In genomic region chr12:71664411-71665108, GRCh38 we compare ENCODE assay signal across 8 cellular contexts. TPM values are rescaled to one million over a fixed set of nuclear protein-coding genes. Genes with fewer than 3 reads are reported as not detected.
DNase-seq lines count a peak whose midpoint lies in the region; ATAC-seq, FAIRE-seq and TF ChIP-seq lines count a peak whose summit lies in the region.

No MANE protein-coding gene starts in this region.

- ATAC-seq in GM18907 (IDR thresholded peaks at IDR 0.05; ENCODE audit: unreplicated experiment) (peak; percentile 25), HG03460 (IDR thresholded peaks at IDR 0.05; ENCODE audit: unreplicated experiment) (peak; percentile 8)

- CTCF ChIA-PET in BJ (lab: Yijun Ruan, JAX), result interaction anchor here (0.9 to 2.3 kb wide), 4 partner anchors 13 to 28 kb away, joined by 5 to 7 read pairs (median 6); partner anchors contain the start of gene TMEM19

- no peak for DNase-seq in BJ (ENCODE audit: low read depth)
- peak; percentile 14 for DNase-seq in amniotic epithelial cell (ENCODE audit: low read depth)
- DNase-seq in kidney, result no peak
- DNase-seq in NK-92 treated with Interleukin-12 subunit alpha and Interleukin-12 subunit beta, amount 100 ng/mL, for 24 hours (lab: John Stamatoyannopoulos, UW), result no peak
- no peak for DNase-seq in stimulated activated CD4-positive, alpha-beta T cell treated with anti-CD3 and anti-CD28 coated beads, Interleukin-1b, Interleukin-23, amount 100 ng/mL, for 48 hours

- POLR2A ChIA-PET in BJ (lab: Charles Lee), result interaction anchor here (1.0 kb wide), 1 partner anchor 90 kb away, joined by 3 read pairs; the partner anchor contains the start of gene RAB21

- FAIRE-seq in kidney (lab: Jason Lieb, UNC), result no peak

- H3K27ac ChIP-seq in kidney (ENCODE audit: low read depth in 2 of 2, low read length in 2 of 2) (peak overlapping the region; percentile 98 to 99), subcutaneous abdominal adipose tissue (ENCODE audit: low read depth, low read length) (peak overlapping the region; percentile 99)

- H3K9me3 ChIP-seq in kidney (ENCODE audit: control insufficient read depth in 1 of 2, low read length in 2 of 2), result no peaks in the 10 kb centered on the region
- H3K9me3 ChIP-seq in subcutaneous abdominal adipose tissue (ENCODE audit: control insufficient read depth in 5 of 5, low read length in 5 of 5), result no peaks in the 10 kb centered on the region

- peaks cover 2 to 6% of the 10 kb centered on the region in 2 donors for H3K4me1 ChIP-seq in kidney (ENCODE audit: control insufficient read depth in 1 of 2, insufficient read depth in 1 of 2, low read depth in 1 of 2, low read length in 2 of 2)
- peaks cover 2 to 27% (median 26%) of the 10 kb centered on the region in 5 donors for H3K4me1 ChIP-seq in subcutaneous abdominal adipose tissue (ENCODE audit: control insufficient read depth in 5 of 5, insufficient read depth in 5 of 5, low read length in 5 of 5)

- intact Hi-C loops in kidney (cut with DNase I), result no loop called here

- peak overlapping the region; percentile 95 to 99 for H3K9ac ChIP-seq in kidney (ENCODE audit: low read length in 2 of 2)
- peak overlapping the region; percentile 93 to 100 (median 98) for H3K9ac ChIP-seq in subcutaneous abdominal adipose tissue (ENCODE audit: low read length in 5 of 5)

- peak overlapping the region; percentile 65 for H3K4me3 ChIP-seq in BJ (ENCODE audit: low read depth, low read length)
- peak overlapping the region; percentile 97 to 98 for H3K4me3 ChIP-seq in kidney (ENCODE audit: low read length in 2 of 2)
- H3K4me3 ChIP-seq in subcutaneous abdominal adipose tissue (ENCODE audit: low read depth in 1 of 5, low read length in 5 of 5), result peak overlapping the region; percentile 87 to 100 (median 97)

- H3K27me3 ChIP-seq in BJ (ENCODE audit: control insufficient read depth, insufficient read depth, low read length), result no peaks in the 10 kb centered on the region
- no peaks in the 10 kb centered on the region for H3K27me3 ChIP-seq in subcutaneous abdominal adipose tissue (ENCODE audit: control insufficient read depth in 5 of 5, insufficient read depth in 4 of 5, low read length in 5 of 5)

- TF ChIP-seq CTCF in BJ (IDR thresholded peaks at IDR 0.05; ENCODE audit: insufficient read depth, low read depth, low read length), result no peak
- TF ChIP-seq CTCF in kidney (IDR thresholded peaks at IDR 0.05; ENCODE audit: borderline replicate concordance, extremely low read depth, insufficient read depth), result no peak

- H3K36me3 ChIP-seq in BJ (ENCODE audit: control insufficient read depth, insufficient read depth, low read length) (no peaks in the 10 kb centered on the region), kidney (ENCODE audit: control insufficient read depth in 1 of 2, insufficient read depth in 2 of 2, low read length in 2 of 2) (peaks cover 2 to 8% of the 10 kb centered on the region in 2 donors), subcutaneous abdominal adipose tissue (ENCODE audit: control insufficient read depth in 5 of 5, insufficient read depth in 5 of 5, low read length in 5 of 5) (peaks cover 0 to 6% (median 3%) of the 10 kb centered on the region in 5 donors)

RNA-seq across cellular contexts. Expression of gene THAP2, which starts 0.5 kb away (rescaled TPM):
- polyA plus RNA-seq in BJ (2011; rRNA removed), result 1.1 and 2.5 TPM in 2 replicates
- 0.62 and 0.85 TPM in 2 replicates for polyA minus RNA-seq in BJ (2011; rRNA and poly(A)+ RNA removed)
- 3.2 TPM for total RNA-seq in kidney
- 5.0 TPM for polyA plus RNA-seq in kidney (ENCODE audit: insufficient read depth, low read depth, low replicate concordance)

RNA-seq across cellular contexts. Expression of gene ZFC3H1, which starts 0.9 kb away (rescaled TPM):
- polyA plus RNA-seq in BJ (2011; rRNA removed), result 12.6 and 25.3 TPM in 2 replicates
- 13.3 and 15.4 TPM in 2 replicates for polyA minus RNA-seq in BJ (2011; rRNA and poly(A)+ RNA removed)
- 42.4 TPM for total RNA-seq in kidney
- polyA plus RNA-seq in kidney (ENCODE audit: insufficient read depth, low read depth, low replicate concordance), result 11.2 TPM

RNA-seq across cellular contexts. Expression of gene TMEM19, which starts 21.3 kb away (rescaled TPM):
- polyA plus RNA-seq in BJ (2011; rRNA removed) (18.4 and 28.8 TPM in 2 replicates), kidney (ENCODE audit: insufficient read depth, low read depth, low replicate concordance) (14.9 TPM)
- polyA minus RNA-seq in BJ (2011; rRNA and poly(A)+ RNA removed), result 9.8 and 10.4 TPM in 2 replicates
- 35.6 TPM for total RNA-seq in kidney
